In the genomic region with DNA sequence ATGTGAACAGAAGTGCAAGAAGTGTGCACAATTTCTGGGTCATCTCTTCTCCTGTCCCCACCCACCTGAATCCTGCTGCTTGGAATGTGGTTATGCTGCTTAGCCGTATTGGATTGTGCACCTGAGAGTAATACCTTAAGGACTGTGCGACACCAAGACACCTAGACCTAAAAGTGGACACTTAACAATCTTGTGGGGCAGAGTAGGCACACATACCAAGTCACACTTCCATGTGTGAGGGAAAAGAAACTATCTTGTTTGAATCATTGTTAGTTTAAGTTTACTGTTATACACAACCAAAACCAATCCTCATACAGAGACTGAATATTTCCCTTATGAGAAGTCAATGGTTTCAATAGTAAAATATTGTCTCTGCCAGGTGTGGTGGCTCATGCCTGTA, we compare ENCODE assay signal across 12 cellular contexts.
DNase-seq lines count a peak whose midpoint lies in the region; ATAC-seq and TF ChIP-seq lines count a peak whose summit lies in the region.
"Had no signal": no experiment of that assay in that cellular context is flagged by ENCODE, and none has a peak within 500 bp of the region (broad histone marks: within the 10 kb centered on the region; RNA-seq: fewer than 3 reads in every experiment).

No MANE protein-coding gene starts in this region.

- H2AK5ac ChIP-seq in IMR-90 (ENCODE audit: low read depth, low read length): peak overlapping the region; percentile 23; the same call in 1 of the 2 replicates

- no peaks in the 10 kb centered on the region for H3K36me3 ChIP-seq in IMR-90 (ENCODE audit: control insufficient read depth, insufficient read depth, low read length)

- H4K91ac ChIP-seq in IMR-90 (ENCODE audit: insufficient read depth, low read depth, low read length): no peak overlapping the region

- no peak overlapping the region for H3K9ac ChIP-seq in IMR-90 (ENCODE audit: low read depth, low read length)

- TF ChIP-seq CTCF in IMR-90 (conservative IDR thresholded peaks at IDR 0.05; ENCODE audit: low read depth, low read length) (no peak), endothelial cell (IDR thresholded peaks at IDR 0.05; ENCODE audit: unreplicated experiment) (no peak)

- no peak overlapping the region for H3K4me3 Mint-ChIP-seq in endothelial cell (ENCODE audit: unreplicated experiment)
- H3K4me3 Mint-ChIP-seq: activated CD4-positive, alpha-beta T cell treated with anti-CD3 and anti-CD28 coated beads, Interleukin-2, amount 10 ng/mL, durations not matched to agents 7 days and 5 days; effector memory CD8-positive, alpha-beta T cell had no signal

- dilution Hi-C loops in IMR-90 (cut with HindIII; ENCODE audit: low sequenced_read_pairs, unreplicated experiment): no loop called here

- WGBS in IMR-90 (ENCODE audit: extremely low coverage in 2 of 2, insufficient read length in 1 of 2), 2 experiments: no CpG with 5 or more reads among the region's 2 CpGs

- no peak overlapping the region for H3K56ac ChIP-seq in IMR-90 (ENCODE audit: extremely low read depth, insufficient read depth, low read length)

- H3K27me3 Mint-ChIP-seq in endothelial cell (ENCODE audit: unreplicated experiment): peaks cover 12% of the 10 kb centered on the region
- H3K27me3 Mint-ChIP-seq: activated CD4-positive, alpha-beta T cell treated with anti-CD3 and anti-CD28 coated beads, Interleukin-2, amount 10 ng/mL, durations not matched to agents 7 days and 5 days; effector memory CD8-positive, alpha-beta T cell had no signal

- no peak overlapping the region for H4K5ac ChIP-seq in IMR-90 (ENCODE audit: low read depth, low read length)

- H3K9me3 Mint-ChIP-seq in endothelial cell (ENCODE audit: unreplicated experiment): no peaks in the 10 kb centered on the region

- no peak overlapping the region for H3K18ac ChIP-seq in IMR-90 (ENCODE audit: low read depth, low read length)

- peaks cover 0 to 7% of the 10 kb centered on the region in 2 experiments; a peak in 2 of 4 replicates for H3K79me1 ChIP-seq in IMR-90 (ENCODE audit: low read depth in 1 of 2, low read length in 2 of 2)

- POLR2A ChIA-PET in IMR-90 (lab: Charles Lee; ENCODE audit: unreplicated experiment): no interaction called here

- in situ Hi-C loops in IMR-90 (cut with MboI; ENCODE audit: low sequenced_read_pairs): no loop called here

- 0 out of 2 replicates have a peak overlapping the region, but pooled peaks have one; percentile 31 for H3K14ac ChIP-seq in IMR-90 (replicated peaks; ENCODE audit: low read depth, low read length)

- H3K4me1 Mint-ChIP-seq in endothelial cell (ENCODE audit: unreplicated experiment): peaks cover 5% of the 10 kb centered on the region

- 0 out of 2 replicates have a peak overlapping the region, but pooled peaks have one; percentile 15 for H3K4ac ChIP-seq in IMR-90 (ENCODE audit: low read depth, low read length)

- no TSS peak for BruUV-seq in IMR-90 (replicated peaks; lab: Mats Ljungman, UMichigan)

- peaks cover 5% of the 10 kb centered on the region for H3K9me1 ChIP-seq in IMR-90 (ENCODE audit: insufficient read depth, low read length)

- no peak overlapping the region for H2BK20ac ChIP-seq in IMR-90 (ENCODE audit: low read depth, low read length)

- intact Hi-C loops in IMR-90 (cut with micrococcal nuclease): no loop called here

- H4K20me1 ChIP-seq in IMR-90 (ENCODE audit: insufficient read depth, low read length): peaks cover 4% of the 10 kb centered on the region; the same call in 1 of the 2 replicates

- no peak overlapping the region for H3K4me2 ChIP-seq in IMR-90 (ENCODE audit: low read depth, low read length)

- H4K8ac ChIP-seq in IMR-90 (ENCODE audit: low read depth in 2 of 2, low read length in 2 of 2): 0 out of 4 replicates have a peak overlapping the region, but pooled peaks of 1 of the 2 experiments have one; percentile 9

- H3K4me1 ChIP-seq in IMR-90 (ENCODE audit: control insufficient read depth, insufficient read depth, low read length): peaks cover 14% of the 10 kb centered on the region

- ATAC-seq in GM21515 (IDR thresholded peaks at IDR 0.05; ENCODE audit: unreplicated experiment): peak; percentile 40
- ATAC-seq in IMR-90 (ENCODE audit: low read depth): no peak
- ATAC-seq: effector memory CD8-positive, alpha-beta T cell had no signal

- TF ChIP-seq RAD21 in IMR-90 (IDR thresholded peaks at IDR 0.05; ENCODE audit: low read length): no peak

- no peak overlapping the region for H3K23ac ChIP-seq in IMR-90 (ENCODE audit: low read depth, low read length)

- no peaks in the 10 kb centered on the region for H3K9me3 ChIP-seq in IMR-90 (ENCODE audit: control insufficient read depth, insufficient read depth, low read length)

- H2AFZ ChIP-seq in IMR-90 (replicated peaks; ENCODE audit: low read length, poor library complexity): no peak overlapping the region

- no peak overlapping the region for H3K4me3 ChIP-seq in IMR-90 (ENCODE audit: insufficient read depth, low read depth, low read length)
- H3K4me3 ChIP-seq: ascending aorta had no signal

- H3K27ac ChIP-seq in IMR-90 (ENCODE audit: insufficient read depth, low read length): no peak overlapping the region

- TF ChIP-seq POLR2A in IMR-90 (IDR thresholded peaks at IDR 0.05; ENCODE audit: low read depth, low read length): no peak

- H2AK9ac ChIP-seq in IMR-90 (replicated peaks; ENCODE audit: low read depth, low read length, poor library complexity): no peak overlapping the region

- H2BK15ac ChIP-seq in IMR-90 (ENCODE audit: low read depth, low read length): 0 out of 3 replicates have a peak overlapping the region, but pooled peaks have one; percentile 10

- CTCF ChIA-PET in IMR-90 (lab: Yijun Ruan, JAX): no interaction called here

- DNase-seq in EH (ENCODE audit: low read depth) (peak; percentile 16), IMR-90 (peak; percentile 35), iPS-NIHi11 (ENCODE audit: low spot score) (peak; percentile 31), amygdala (lab: John Stamatoyannopoulos, UW) (no peak), NCI-H69 (lab: John Stamatoyannopoulos, UW) (no peak), COR-L47 (lab: John Stamatoyannopoulos, UW) (no peak), endothelial cell (ENCODE audit: low spot score) (no peak)
- DNase-seq: activated CD4-positive, alpha-beta T cell treated with anti-CD3 and anti-CD28 coated beads, Interleukin-2, amount 10 ng/mL, durations not matched to agents 7 days and 5 days; effector memory CD8-positive, alpha-beta T cell; NK-92 treated with Interleukin-12 subunit alpha and Interleukin-12 subunit beta, amount 100 ng/mL, for 24 hours had no signal

- H3K27me3 ChIP-seq in IMR-90 (ENCODE audit: control insufficient read depth, insufficient read depth, low read length): no peaks in the 10 kb centered on the region
- H3K27me3 ChIP-seq: ascending aorta had no signal

- H3K27ac Mint-ChIP-seq in endothelial cell (ENCODE audit: unreplicated experiment): no peak overlapping the region
- H3K27ac Mint-ChIP-seq: activated CD4-positive, alpha-beta T cell treated with anti-CD3 and anti-CD28 coated beads, Interleukin-2, amount 10 ng/mL, durations not matched to agents 7 days and 5 days had no signal

- peaks cover 17% of the 10 kb centered on the region for H3K36me3 Mint-ChIP-seq in endothelial cell (ENCODE audit: low read depth, unreplicated experiment)

- H2BK120ac ChIP-seq in IMR-90 (ENCODE audit: low read depth, low read length): no peak overlapping the region

- no peak overlapping the region for H2BK5ac ChIP-seq in IMR-90 (ENCODE audit: low read depth, low read length, poor library complexity, severe bottlenecking)

TF ChIP-seq in IMR-90, 13 proteins besides CTCF, POLR2A, EP300 and RAD21:
- TF ChIP-seq MAZ (IDR thresholded peaks at IDR 0.05; ENCODE audit: borderline replicate concordance, low read depth, low read length): no peak
- TF ChIP-seq FOS (IDR thresholded peaks at IDR 0.05; ENCODE audit: low read depth, low read length): no peak
- no peak for TF ChIP-seq RFX5 (IDR thresholded peaks at IDR 0.05; ENCODE audit: low read depth, low read length)
- no peak for TF ChIP-seq NFE2L2 (IDR thresholded peaks at IDR 0.05; ENCODE audit: low read depth, low read length)
- no peak for TF ChIP-seq SMC3 (IDR thresholded peaks at IDR 0.05; ENCODE audit: low read depth, low read length)
- no peak for TF ChIP-seq BHLHE40 (IDR thresholded peaks at IDR 0.05; ENCODE audit: low read depth, low read length)
- TF ChIP-seq MXI1 (IDR thresholded peaks at IDR 0.05; ENCODE audit: borderline replicate concordance, low read depth, low read length): no peak
- no peak for TF ChIP-seq MAFK (IDR thresholded peaks at IDR 0.05; ENCODE audit: low read depth, low read length)
- TF ChIP-seq CHD1 (IDR thresholded peaks at IDR 0.05; ENCODE audit: low read depth, low read length): no peak
- no peak for TF ChIP-seq CEBPB (IDR thresholded peaks at IDR 0.05; ENCODE audit: low read depth, low read length)
- TF ChIP-seq RCOR1 (IDR thresholded peaks at IDR 0.05; ENCODE audit: insufficient replicate concordance, low read length): no peak
- TF ChIP-seq, protein P1, sequence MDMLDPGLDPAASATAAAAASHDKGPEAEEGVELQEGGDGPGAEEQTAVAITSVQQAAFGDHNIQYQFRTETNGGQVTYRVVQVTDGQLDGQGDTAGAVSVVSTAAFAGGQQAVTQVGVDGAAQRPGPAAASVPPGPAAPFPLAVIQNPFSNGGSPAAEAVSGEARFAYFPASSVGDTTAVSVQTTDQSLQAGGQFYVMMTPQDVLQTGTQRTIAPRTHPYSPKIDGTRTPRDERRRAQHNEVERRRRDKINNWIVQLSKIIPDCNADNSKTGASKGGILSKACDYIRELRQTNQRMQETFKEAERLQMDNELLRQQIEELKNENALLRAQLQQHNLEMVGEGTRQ (IDR thresholded peaks at IDR 0.05; ENCODE audit: low read depth, low read length): no peak
- TF ChIP-seq, protein P2, sequence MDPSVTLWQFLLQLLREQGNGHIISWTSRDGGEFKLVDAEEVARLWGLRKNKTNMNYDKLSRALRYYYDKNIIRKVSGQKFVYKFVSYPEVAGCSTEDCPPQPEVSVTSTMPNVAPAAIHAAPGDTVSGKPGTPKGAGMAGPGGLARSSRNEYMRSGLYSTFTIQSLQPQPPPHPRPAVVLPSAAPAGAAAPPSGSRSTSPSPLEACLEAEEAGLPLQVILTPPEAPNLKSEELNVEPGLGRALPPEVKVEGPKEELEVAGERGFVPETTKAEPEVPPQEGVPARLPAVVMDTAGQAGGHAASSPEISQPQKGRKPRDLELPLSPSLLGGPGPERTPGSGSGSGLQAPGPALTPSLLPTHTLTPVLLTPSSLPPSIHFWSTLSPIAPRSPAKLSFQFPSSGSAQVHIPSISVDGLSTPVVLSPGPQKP (IDR thresholded peaks at IDR 0.05; ENCODE audit: borderline replicate concordance, low read depth, low read length): no peak
TF ChIP-seq in IMR-90: peak in this region for 0.

Comparison
In these comparisons a context has a peak if more than half of its experiments do, and no peak if none do; other contexts are left out.
1. DNase-seq: peak in EH (single experiment), IMR-90 (single experiment) and iPS-NIHi11 (single experiment); none in amygdala (0 of 56), NCI-H69 (single experiment), COR-L47 (single experiment) and endothelial cell (single experiment).